Comparison of ENCODE assay signal across 8 cellular contexts in the genomic region with DNA sequence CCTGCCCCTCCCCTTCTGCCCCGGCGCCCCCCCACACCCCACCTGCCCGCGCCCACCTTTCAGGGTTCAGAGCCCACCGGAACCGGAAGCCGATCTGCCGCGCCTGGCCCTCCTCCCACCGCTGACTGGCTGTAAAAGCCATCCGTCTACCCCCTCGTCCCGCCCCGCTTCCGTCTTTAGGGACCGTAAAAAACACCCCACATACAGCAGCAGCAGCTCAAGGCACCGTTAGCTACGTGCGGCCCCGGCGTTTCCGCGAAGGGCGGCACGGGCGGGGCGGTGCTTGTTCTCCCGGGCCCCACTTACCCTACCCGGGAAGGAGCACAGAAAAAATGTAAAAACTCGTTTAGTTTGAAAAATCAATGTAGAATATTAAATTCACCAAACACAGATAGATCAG. TPM values are rescaled to one million over a fixed set of nuclear protein-coding genes. Genes with fewer than 3 reads are reported as not detected.
DNase-seq lines count a peak whose midpoint lies in the region; ATAC-seq and TF ChIP-seq lines count a peak whose summit lies in the region.

A gene (minus strand): TSS at position 96 of the 400 bp plus-strand sequence. CDS start 320 bp downstream, outside the sequence.

- no peak within 1 kb of the TSS for H3K4ac ChIP-seq in trophoblast cell (ENCODE audit: low read depth, low read length)

- peak within 1 kb of the TSS; percentile 68 for H3K4me3 ChIP-seq in adipocyte (ENCODE audit: low read length)
- peak within 1 kb of the TSS; percentile 40 for H3K4me3 ChIP-seq in cardiac muscle cell
- H3K4me3 ChIP-seq in trophoblast cell (ENCODE audit: low read depth, low read length), result peak within 1 kb of the TSS; percentile 39
- peak within 1 kb of the TSS; percentile 33 to 64 (median 42) for H3K4me3 ChIP-seq in tibial nerve

- peak within 1 kb of the TSS; percentile 13 for H4K8ac ChIP-seq in trophoblast cell (ENCODE audit: low read depth, low read length)

- no peaks in the 10 kb centered on the region for H3K27me3 Mint-ChIP-seq in T-cell

- CTCF ChIA-PET in T-cell (lab: Charles Lee), result interaction anchor here in 1 of 2 donors (0.8 kb wide), 1 partner anchor 17 kb away, joined by 3 read pairs; no protein-coding TSS in a partner anchor

- TF ChIP-seq EP300 in tibial nerve (IDR thresholded peaks at IDR 0.05), result peak; percentile 67 to 80

- POLR2A ChIA-PET in T-cell (lab: Charles Lee), result interaction anchor here (0.5 to 1.0 kb wide), 5 partner anchors 10 to 594 kb away, joined by 3 to 6 read pairs (median 4); no protein-coding TSS in a partner anchor

- peak within 1 kb of the TSS; percentile 73 for H3K9ac ChIP-seq in adipocyte (ENCODE audit: low read length)
- no peak within 1 kb of the TSS for H3K9ac ChIP-seq in trophoblast cell (ENCODE audit: low read length)

- no peaks in the 10 kb centered on the region for H3K79me1 ChIP-seq in trophoblast cell (ENCODE audit: low read length)

- no peaks in the 10 kb centered on the region for H3K9me3 ChIP-seq in adipocyte (ENCODE audit: control insufficient read depth, low read length)
- H3K9me3 ChIP-seq in cardiac muscle cell (ENCODE audit: low read depth), result no peaks in the 10 kb centered on the region
- H3K9me3 ChIP-seq in trophoblast cell (ENCODE audit: insufficient read depth, low read depth, low read length), result no peaks in the 10 kb centered on the region
- H3K9me3 ChIP-seq in tibial nerve, result no peaks in the 10 kb centered on the region

- no peak for TF ChIP-seq CTCF in GM10266 (IDR thresholded peaks at IDR 0.05; ENCODE audit: control insufficient read depth, insufficient read depth, low read depth, missing control alignments)
- TF ChIP-seq CTCF in cardiac muscle cell (IDR thresholded peaks at IDR 0.05; ENCODE audit: low read depth, low read length), result no peak
- TF ChIP-seq CTCF in tibial nerve (IDR thresholded peaks at IDR 0.05), result no peak

- H2AK5ac ChIP-seq in trophoblast cell (ENCODE audit: low read length), result peak within 1 kb of the TSS; percentile 22

- WGBS in trophoblast cell (ENCODE audit: extremely low coverage, insufficient coverage, insufficient read length), result no CpG with 5 or more reads among the region's 30 CpGs
- WGBS in tibial nerve, 2 donors, result 0 to 1% methylated on average over 15 to 23 of the region's 30 CpGs

- no peak within 1 kb of the TSS for H3K14ac ChIP-seq in trophoblast cell (ENCODE audit: low read length)

- H3K4me3 Mint-ChIP-seq in T-cell, result peak within 1 kb of the TSS; percentile 88 to 90 (median 90)

- H3K36me3 Mint-ChIP-seq in T-cell, result peaks cover 15% of the 10 kb centered on the region

- H3K23ac ChIP-seq in trophoblast cell (ENCODE audit: low read length), result no peak within 1 kb of the TSS

- peaks cover 7% of the 10 kb centered on the region for H3K4me1 ChIP-seq in adipocyte (ENCODE audit: control insufficient read depth, insufficient read depth, low read length)
- H3K4me1 ChIP-seq in cardiac muscle cell (ENCODE audit: low read depth), result peaks cover 5% of the 10 kb centered on the region
- H3K4me1 ChIP-seq in trophoblast cell (ENCODE audit: control insufficient read depth in 1 of 2, insufficient read depth in 2 of 2, low read length in 2 of 2), result peaks cover 4 to 12% of the 10 kb centered on the region in 2 experiments
- peaks cover 0 to 23% (median 12%) of the 10 kb centered on the region in 4 donors for H3K4me1 ChIP-seq in tibial nerve

- H3K18ac ChIP-seq in trophoblast cell (ENCODE audit: low read length), result no peak within 1 kb of the TSS

- H3K4me1 Mint-ChIP-seq in T-cell, result peaks cover 15 to 24% (median 18%) of the 10 kb centered on the region in 3 donors

- no peak within 1 kb of the TSS for H2AFZ ChIP-seq in trophoblast cell (ENCODE audit: insufficient read depth, low read length, poor library complexity)

- H3K4me2 ChIP-seq in trophoblast cell (ENCODE audit: low read length), result peak within 1 kb of the TSS; percentile 56

- H2BK5ac ChIP-seq in trophoblast cell (ENCODE audit: low read depth, low read length, poor library complexity), result no peak within 1 kb of the TSS

- no peaks in the 10 kb centered on the region for H3K9me3 Mint-ChIP-seq in T-cell

- H2BK12ac ChIP-seq in trophoblast cell (ENCODE audit: low read length), result no peak within 1 kb of the TSS

- no peaks in the 10 kb centered on the region for H3K79me2 ChIP-seq in trophoblast cell (ENCODE audit: control insufficient read depth, insufficient read depth, low read length, poor library complexity)

- H3K36me3 ChIP-seq in adipocyte (ENCODE audit: control insufficient read depth, insufficient read depth, low read length, severe bottlenecking) (peaks cover 62% of the 10 kb centered on the region), cardiac muscle cell (peaks cover 37% of the 10 kb centered on the region), trophoblast cell (ENCODE audit: control insufficient read depth in 1 of 2, insufficient read depth in 2 of 2, low read length in 2 of 2) (peaks cover 73 to 78% of the 10 kb centered on the region in 2 experiments), tibial nerve (peaks cover 4 to 79% (median 21%) of the 10 kb centered on the region in 3 donors)

- peak within 1 kb of the TSS; percentile 3 for H4K91ac ChIP-seq in trophoblast cell (ENCODE audit: low read depth, low read length)

- DNase-seq in GM10266 (ENCODE audit: extremely low spot score), result peak; percentile 99
- DNase-seq in NCI-H146 (lab: John Stamatoyannopoulos, UW), result peak; percentile 96
- peak; percentile 82 to 95 (median 90) for DNase-seq in T-cell
- DNase-seq in adipocyte (ENCODE audit: low read depth), result peak; percentile 98
- peak; percentile 97 for DNase-seq in cardiac muscle cell (ENCODE audit: low read depth in 1 of 2, low spot score in 1 of 2)
- peak; percentile 87 to 92 for DNase-seq in trophoblast cell
- peak; percentile 92 to 93 for DNase-seq in tibial nerve (ENCODE audit: low spot score in 2 of 2)

- ATAC-seq in HG02763 (IDR thresholded peaks at IDR 0.05; ENCODE audit: unreplicated experiment) (peak; percentile 76), T-cell (replicated peaks in 1 of 4) (peak; percentile 95 to 99 (median 98))

- H3K27ac ChIP-seq in cardiac muscle cell (peak within 1 kb of the TSS; percentile 17), trophoblast cell (ENCODE audit: low read depth, low read length) (peak within 1 kb of the TSS; percentile 19), tibial nerve (peak within 1 kb of the TSS; percentile 53 to 85 (median 70))

- peak in 1 of 2 donors; percentile 58 for TF ChIP-seq POLR2A in tibial nerve (IDR thresholded peaks at IDR 0.05)

- H2BK120ac ChIP-seq in trophoblast cell (ENCODE audit: insufficient read depth, low read length, poor library complexity), result no peak within 1 kb of the TSS

- H3K27me3 ChIP-seq in adipocyte (replicated peaks; ENCODE audit: control insufficient read depth, insufficient read depth, low read length) (no peaks in the 10 kb centered on the region), cardiac muscle cell (no peaks in the 10 kb centered on the region), trophoblast cell (ENCODE audit: insufficient read depth, low read length) (no peaks in the 10 kb centered on the region), tibial nerve (no peaks in the 10 kb centered on the region)

- peak within 1 kb of the TSS; percentile 92 to 94 for H3K27ac Mint-ChIP-seq in T-cell

- H4K12ac ChIP-seq in trophoblast cell (ENCODE audit: low read depth, low read length), result peak within 1 kb of the TSS; percentile 40

RNA-seq across cellular contexts. Expression of the gene that starts here (rescaled TPM):
- total RNA-seq in T-cell (10 to 100 TPM; 29.3 to 43.8 (median 34.5) TPM), cardiac muscle cell (242 and 350 TPM in 2 replicates), tibial nerve (10 to 100 TPM; 45.1 to 79.5 (median 65.3) TPM)
- 234 and 290 TPM in 2 replicates for polyA plus RNA-seq in cardiac muscle cell
- polyA plus RNA-seq in trophoblast cell (2013), result 61.1 and 61.4 TPM in 2 replicates

Comparison
In these comparisons a context has a peak if more than half of its experiments do, and no peak if none do; other contexts are left out.
1. Peak in every context shown above with its lines: DNase-seq, ATAC-seq, H3K4me3 ChIP-seq and H3K27ac ChIP-seq.
2. H3K27ac ChIP-seq: peak in every context shown above with its lines; median percentile 70 in tibial nerve; 19 in trophoblast cell; 17 in cardiac muscle cell.